Comparison of ENCODE assay signal across 1 cellular context in the genomic region with DNA sequence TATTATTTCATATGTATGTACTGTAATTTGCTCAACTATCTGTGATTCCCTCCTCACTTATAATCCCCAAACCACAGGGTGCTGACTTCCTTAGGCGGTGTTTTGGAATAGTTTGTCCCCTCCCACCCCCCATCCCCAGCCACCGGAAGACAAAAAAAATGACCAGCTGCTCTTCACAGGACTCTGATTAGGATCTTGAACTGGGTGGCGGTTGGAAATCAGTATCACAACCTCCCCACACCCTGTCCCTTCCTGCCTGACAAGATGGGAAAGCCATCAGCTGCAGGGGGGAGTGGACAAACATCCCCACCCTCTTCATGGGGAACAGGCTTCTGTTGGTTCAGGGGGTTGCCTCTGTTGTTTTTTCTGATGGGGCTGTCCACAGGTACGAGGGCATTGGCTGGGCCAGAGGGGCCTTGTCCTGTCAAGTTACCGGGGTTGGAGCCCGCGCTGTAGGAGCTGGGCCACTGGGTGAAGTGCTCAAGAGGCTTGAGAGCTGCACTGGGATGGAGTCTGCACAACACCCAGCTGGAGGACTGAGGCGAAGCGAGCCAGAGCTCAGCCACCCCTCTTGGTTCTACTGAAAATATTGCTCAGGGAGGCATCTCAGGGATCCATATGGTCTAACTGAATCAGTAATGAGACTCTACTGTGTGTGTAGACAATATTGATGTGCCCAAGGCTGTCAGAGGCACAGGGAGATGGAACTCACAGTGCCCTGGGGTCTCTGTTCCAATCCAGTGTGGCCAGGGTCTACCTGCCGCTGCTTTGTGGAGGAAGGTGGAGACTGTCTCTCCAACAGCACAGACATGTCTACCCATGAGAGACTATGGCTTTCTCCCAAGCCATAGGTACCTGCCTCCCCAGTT.
TF ChIP-seq lines count a peak whose summit lies in the region.

No MANE protein-coding gene starts in this region.

TF ChIP-seq in K562, 482 proteins besides CTCF, POLR2A, EP300 and RAD21 (continued from another document and continues in another):
- TF ChIP-seq, protein P1, sequence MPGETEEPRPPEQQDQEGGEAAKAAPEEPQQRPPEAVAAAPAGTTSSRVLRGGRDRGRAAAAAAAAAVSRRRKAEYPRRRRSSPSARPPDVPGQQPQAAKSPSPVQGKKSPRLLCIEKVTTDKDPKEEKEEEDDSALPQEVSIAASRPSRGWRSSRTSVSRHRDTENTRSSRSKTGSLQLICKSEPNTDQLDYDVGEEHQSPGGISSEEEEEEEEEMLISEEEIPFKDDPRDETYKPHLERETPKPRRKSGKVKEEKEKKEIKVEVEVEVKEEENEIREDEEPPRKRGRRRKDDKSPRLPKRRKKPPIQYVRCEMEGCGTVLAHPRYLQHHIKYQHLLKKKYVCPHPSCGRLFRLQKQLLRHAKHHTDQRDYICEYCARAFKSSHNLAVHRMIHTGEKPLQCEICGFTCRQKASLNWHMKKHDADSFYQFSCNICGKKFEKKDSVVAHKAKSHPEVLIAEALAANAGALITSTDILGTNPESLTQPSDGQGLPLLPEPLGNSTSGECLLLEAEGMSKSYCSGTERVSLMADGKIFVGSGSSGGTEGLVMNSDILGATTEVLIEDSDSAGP (CRISPR knock-in tag; IDR thresholded peaks at IDR 0.05) = no peak
- peak; percentile 70; the same call in 1 of the 2 replicates for TF ChIP-seq TEAD2 (tag; IDR thresholded peaks at IDR 0.05)
- TF ChIP-seq NCOA1 (IDR thresholded peaks at IDR 0.05; ENCODE audit: low read depth) = peak; percentile 88
- 0 out of 2 replicates have a peak, but pooled peaks have one; percentile 43 for TF ChIP-seq ZFPM2 (CRISPR knock-in tag; IDR thresholded peaks at IDR 0.05)
- 0 out of 2 replicates have a peak, but pooled peaks have one; percentile 30 for TF ChIP-seq PHTF2 (CRISPR knock-in tag; IDR thresholded peaks at IDR 0.05)
- TF ChIP-seq STAT5B (CRISPR knock-in tag; IDR thresholded peaks at IDR 0.05) = no peak
- TF ChIP-seq ZNF324 (CRISPR knock-in tag; IDR thresholded peaks at IDR 0.05) = peak; percentile 65
- 0 out of 2 replicates have a peak, but pooled peaks have one; percentile 62 for TF ChIP-seq BRD4 (IDR thresholded peaks at IDR 0.05)
- TF ChIP-seq RERE (CRISPR knock-in tag; IDR thresholded peaks at IDR 0.05; ENCODE audit: borderline replicate concordance) = no peak
- no peak for TF ChIP-seq USF2 (CRISPR knock-in tag; IDR thresholded peaks at IDR 0.05)
- TF ChIP-seq XRCC5 (IDR thresholded peaks at IDR 0.05; ENCODE audit: low read depth, low read length) = no peak
- peak; percentile 78 for TF ChIP-seq ZNF644 (tag; IDR thresholded peaks at IDR 0.05; ENCODE audit: low read depth)
- no peak for TF ChIP-seq SMARCC2 (IDR thresholded peaks at IDR 0.05; ENCODE audit: low read depth)
- TF ChIP-seq TSHZ1 (CRISPR knock-in tag; IDR thresholded peaks at IDR 0.05) = peak; percentile 58
- TF ChIP-seq KAT7 (CRISPR knock-in tag; IDR thresholded peaks at IDR 0.05; ENCODE audit: borderline replicate concordance) = no peak
- TF ChIP-seq HDAC3 (IDR thresholded peaks at IDR 0.05; ENCODE audit: borderline replicate concordance, partially characterized antibody) = peak; percentile 70
- TF ChIP-seq KAT2B (IDR thresholded peaks at IDR 0.05; ENCODE audit: low read depth, low read length) = no peak
- TF ChIP-seq HDAC1 (IDR thresholded peaks at IDR 0.05) = peak in 1 of 2 experiments; percentile 89; a peak in 2 of 4 replicates
- no peak for TF ChIP-seq MXI1 (IDR thresholded peaks at IDR 0.05; ENCODE audit: low read depth, low read length)
- no peak for TF ChIP-seq ZNF431 (CRISPR knock-in tag; IDR thresholded peaks at IDR 0.05)
- TF ChIP-seq ZNF277 (CRISPR knock-in tag; IDR thresholded peaks at IDR 0.05; ENCODE audit: borderline replicate concordance) = no peak
- TF ChIP-seq NUFIP1 (IDR thresholded peaks at IDR 0.05; ENCODE audit: partially characterized antibody) = no peak
- peak; percentile 5 for TF ChIP-seq ZNF146 (CRISPR knock-in tag; IDR thresholded peaks at IDR 0.05; ENCODE audit: unreplicated experiment)
- TF ChIP-seq CREB3 (tag; conservative IDR thresholded peaks at IDR 0.05; ENCODE audit: low read depth) = peak; percentile 80
- peak; percentile 77 for TF ChIP-seq FOXJ2 (tag; IDR thresholded peaks at IDR 0.05)
- TF ChIP-seq CTBP1 (IDR thresholded peaks at IDR 0.05; ENCODE audit: borderline replicate concordance) = peak; percentile 93
- peak; percentile 95 for TF ChIP-seq CBFA2T3 (IDR thresholded peaks at IDR 0.05)
- TF ChIP-seq, protein P2, sequence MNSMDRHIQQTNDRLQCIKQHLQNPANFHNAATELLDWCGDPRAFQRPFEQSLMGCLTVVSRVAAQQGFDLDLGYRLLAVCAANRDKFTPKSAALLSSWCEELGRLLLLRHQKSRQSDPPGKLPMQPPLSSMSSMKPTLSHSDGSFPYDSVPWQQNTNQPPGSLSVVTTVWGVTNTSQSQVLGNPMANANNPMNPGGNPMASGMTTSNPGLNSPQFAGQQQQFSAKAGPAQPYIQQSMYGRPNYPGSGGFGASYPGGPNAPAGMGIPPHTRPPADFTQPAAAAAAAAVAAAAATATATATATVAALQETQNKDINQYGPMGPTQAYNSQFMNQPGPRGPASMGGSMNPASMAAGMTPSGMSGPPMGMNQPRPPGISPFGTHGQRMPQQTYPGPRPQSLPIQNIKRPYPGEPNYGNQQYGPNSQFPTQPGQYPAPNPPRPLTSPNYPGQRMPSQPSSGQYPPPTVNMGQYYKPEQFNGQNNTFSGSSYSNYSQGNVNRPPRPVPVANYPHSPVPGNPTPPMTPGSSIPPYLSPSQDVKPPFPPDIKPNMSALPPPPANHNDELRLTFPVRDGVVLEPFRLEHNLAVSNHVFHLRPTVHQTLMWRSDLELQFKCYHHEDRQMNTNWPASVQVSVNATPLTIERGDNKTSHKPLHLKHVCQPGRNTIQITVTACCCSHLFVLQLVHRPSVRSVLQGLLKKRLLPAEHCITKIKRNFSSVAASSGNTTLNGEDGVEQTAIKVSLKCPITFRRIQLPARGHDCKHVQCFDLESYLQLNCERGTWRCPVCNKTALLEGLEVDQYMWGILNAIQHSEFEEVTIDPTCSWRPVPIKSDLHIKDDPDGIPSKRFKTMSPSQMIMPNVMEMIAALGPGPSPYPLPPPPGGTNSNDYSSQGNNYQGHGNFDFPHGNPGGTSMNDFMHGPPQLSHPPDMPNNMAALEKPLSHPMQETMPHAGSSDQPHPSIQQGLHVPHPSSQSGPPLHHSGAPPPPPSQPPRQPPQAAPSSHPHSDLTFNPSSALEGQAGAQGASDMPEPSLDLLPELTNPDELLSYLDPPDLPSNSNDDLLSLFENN (IDR thresholded peaks at IDR 0.05; ENCODE audit: low read depth in 2 of 2, low read length in 2 of 2) = peak in 1 of 2 experiments; percentile 91; a peak in 2 of 4 replicates
- peak; percentile 86 for TF ChIP-seq MECOM (CRISPR knock-in tag; IDR thresholded peaks at IDR 0.05)
- TF ChIP-seq MYC (IDR thresholded peaks at IDR 0.05; ENCODE audit: low read depth, low read length) = peak; percentile 84
- TF ChIP-seq MYC (CRISPR knock-in tag; IDR thresholded peaks at IDR 0.05; ENCODE audit: borderline replicate concordance, low read depth) = peak; percentile 86
- TF ChIP-seq RNF219 (CRISPR knock-in tag; IDR thresholded peaks at IDR 0.05) = peak; percentile 74; the same call in 1 of the 2 replicates
